In genomic region chr1:155261401-155261887, GRCh38 we compare ENCODE assay signal across 8 cellular contexts. TPM values are rescaled to one million over a fixed set of nuclear protein-coding genes. Genes with fewer than 3 reads are reported as not detected.
DNase-seq lines count a peak whose midpoint lies in the region; ATAC-seq and TF ChIP-seq lines count a peak whose summit lies in the region.

No MANE protein-coding gene starts in this region.

- H3K9me3 ChIP-seq in ascending aorta = no peaks in the 10 kb centered on the region

- H3K27me3 ChIP-seq in HL-60 (ENCODE audit: insufficient read depth, poor library complexity, severe bottlenecking) = no peaks in the 10 kb centered on the region
- no peaks in the 10 kb centered on the region for H3K27me3 ChIP-seq in ascending aorta

- H3K9me3 Mint-ChIP-seq in type B pancreatic cell = no peaks in the 10 kb centered on the region

- peaks cover 25% of the 10 kb centered on the region for H3K4me1 Mint-ChIP-seq in type B pancreatic cell (ENCODE audit: unreplicated experiment)

- H3K27ac ChIP-seq in HL-60 (replicated peaks) (peak overlapping the region; percentile 80), ascending aorta (peak overlapping the region; percentile 79 to 82)

- TF ChIP-seq CTCF in HL-60 (IDR thresholded peaks at IDR 0.05; ENCODE audit: insufficient read depth, low read length) = no peak
- no peak for TF ChIP-seq CTCF in ascending aorta (IDR thresholded peaks at IDR 0.05)
- TF ChIP-seq CTCF in lower leg skin (IDR thresholded peaks at IDR 0.05) = no peak
- TF ChIP-seq CTCF in type B pancreatic cell (conservative IDR thresholded peaks at IDR 0.05) = peak; percentile 35

- no peaks in the 10 kb centered on the region for H3K27me3 Mint-ChIP-seq in type B pancreatic cell

- peak; percentile 24 for DNase-seq in NCI-H146 (lab: John Stamatoyannopoulos, UW)
- DNase-seq in NCI-H146 treated with DMSO at 0.1 percent for 48 hours (lab: John Stamatoyannopoulos, UW; ENCODE audit: unreplicated experiment) = no peak
- peak in 1 of 2 experiments; percentile 26 for DNase-seq in HL-60 (ENCODE audit: low read depth in 1 of 2, low spot score in 1 of 2)
- no peak for DNase-seq in ascending aorta (ENCODE audit: low spot score in 2 of 2)
- no peak for DNase-seq in lower leg skin (ENCODE audit: low spot score in 2 of 2)
- no peak for DNase-seq in type B pancreatic cell (ENCODE audit: extremely low spot score, unreplicated experiment)
- no peak for DNase-seq in left lobe of liver (ENCODE audit: low spot score)

- peak overlapping the region; percentile 93 for H3K27ac Mint-ChIP-seq in type B pancreatic cell

- WGBS in lower leg skin, 2 donors = 0% methylated on average over 9 of the region's 9 CpGs

- no peak for TF ChIP-seq POLR2A in lower leg skin (IDR thresholded peaks at IDR 0.05)

- H3K36me3 ChIP-seq in ascending aorta = peaks cover 31 to 57% of the 10 kb centered on the region in 2 donors

- intact Hi-C loops in ascending aorta (cut with DNase I) (no loop called here), lower leg skin (cut with DNase I; ENCODE audit: low total_unique reads) (loop anchor here (10.0 kb wide), 1 partner anchor 333 kb away; no protein-coding TSS in a partner anchor)

- H3K4me3 ChIP-seq in HL-60 (replicated peaks; ENCODE audit: insufficient read depth, low read length) (peak overlapping the region; percentile 82), ascending aorta (peak overlapping the region; percentile 58 to 69), lower leg skin (ENCODE audit: low read depth, poor library complexity, severe bottlenecking) (peak overlapping the region; percentile 65)

- H3K36me3 Mint-ChIP-seq in type B pancreatic cell = peaks cover 38% of the 10 kb centered on the region

- ATAC-seq in left lobe of liver (no peak), GM21447 (IDR thresholded peaks at IDR 0.05; ENCODE audit: unreplicated experiment) (no peak)

- H3K4me1 ChIP-seq in ascending aorta = peaks cover 7 to 13% of the 10 kb centered on the region in 2 donors

- H3K4me3 Mint-ChIP-seq in type B pancreatic cell = peak overlapping the region; percentile 99

RNA-seq across cellular contexts. Expression of gene SCAMP3, which starts 0.7 kb away (rescaled TPM):
- 63.6 TPM for total RNA-seq in ascending aorta
- 10 to 100 TPM; 67.8 to 96.9 (median 87.6) TPM for total RNA-seq in lower leg skin
- total RNA-seq in type B pancreatic cell (ENCODE audit: low replicate concordance) = 52.0 and 58.7 TPM in 2 replicates
- total RNA-seq in left lobe of liver = 24.9 TPM

RNA-seq across cellular contexts. Expression of gene ENTREP3, which starts 6.2 kb away (rescaled TPM):
- 34.5 TPM for total RNA-seq in ascending aorta
- 10 to 100 TPM in 3 of 4 donors, 1 to 10 TPM in 1; 9.6 to 26.0 (median 18.7) TPM for total RNA-seq in lower leg skin
- total RNA-seq in type B pancreatic cell (ENCODE audit: low replicate concordance) = 37.4 and 55.7 TPM in 2 replicates
- 9.6 TPM for total RNA-seq in left lobe of liver

RNA-seq across cellular contexts. Expression of gene CLK2, which starts 11.9 kb away (rescaled TPM):
- total RNA-seq in ascending aorta (32.1 TPM), lower leg skin (10 to 100 TPM; 24.6 to 55.8 (median 38.0) TPM), type B pancreatic cell (ENCODE audit: low replicate concordance) (61.5 and 96.8 TPM in 2 replicates), left lobe of liver (22.6 TPM)

RNA-seq across cellular contexts. Expression of gene HCN3, which starts 15.8 kb away (rescaled TPM):
- total RNA-seq in ascending aorta = 2.6 TPM
- total RNA-seq in lower leg skin = 1 to 10 TPM; 5.4 to 8.5 (median 6.4) TPM
- total RNA-seq in type B pancreatic cell (ENCODE audit: low replicate concordance) = 9.5 and 10.6 TPM in 2 replicates
- total RNA-seq in left lobe of liver = 2.5 TPM

RNA-seq across cellular contexts. Expression of gene PKLR, which starts 39.8 kb away (rescaled TPM):
- total RNA-seq in ascending aorta (not detected), lower leg skin (1 to 10 TPM in 2 of 4 donors, under 1 TPM in 2; 0.13 to 1.7 (median 0.77) TPM), type B pancreatic cell (ENCODE audit: low replicate concordance) (1.0 and 2.4 TPM in 2 replicates), left lobe of liver (109 TPM)
